ENCODE assay signal across 1 cellular context in the genomic region with DNA sequence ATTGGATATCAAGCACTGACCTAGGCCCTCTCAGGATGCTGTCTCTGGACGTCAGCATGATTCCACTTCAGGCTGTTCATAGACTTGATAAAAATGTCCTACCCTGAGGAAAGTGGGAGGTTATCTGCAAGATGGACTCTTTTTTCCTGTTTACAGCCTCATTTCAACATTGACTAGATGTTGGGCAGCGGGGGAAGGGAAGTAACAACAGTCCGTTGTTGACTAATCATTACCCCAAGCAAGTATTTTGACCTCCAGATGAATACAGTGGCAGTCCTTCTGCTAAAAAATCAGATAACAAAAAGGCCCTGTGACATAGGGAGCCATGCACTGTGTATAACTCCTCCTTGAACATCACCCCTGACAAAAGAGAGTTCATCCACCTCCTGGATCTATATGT.
TF ChIP-seq lines count a peak whose summit lies in the region.

No MANE protein-coding gene starts in this region.

TF ChIP-seq in K562, 482 proteins besides CTCF, POLR2A, EP300 and RAD21 (continued from another document):
- 0 out of 2 replicates have a peak, but pooled peaks have one; percentile 22 for TF ChIP-seq TCF3 (CRISPR knock-in tag; IDR thresholded peaks at IDR 0.05)
- TF ChIP-seq, protein P1, sequence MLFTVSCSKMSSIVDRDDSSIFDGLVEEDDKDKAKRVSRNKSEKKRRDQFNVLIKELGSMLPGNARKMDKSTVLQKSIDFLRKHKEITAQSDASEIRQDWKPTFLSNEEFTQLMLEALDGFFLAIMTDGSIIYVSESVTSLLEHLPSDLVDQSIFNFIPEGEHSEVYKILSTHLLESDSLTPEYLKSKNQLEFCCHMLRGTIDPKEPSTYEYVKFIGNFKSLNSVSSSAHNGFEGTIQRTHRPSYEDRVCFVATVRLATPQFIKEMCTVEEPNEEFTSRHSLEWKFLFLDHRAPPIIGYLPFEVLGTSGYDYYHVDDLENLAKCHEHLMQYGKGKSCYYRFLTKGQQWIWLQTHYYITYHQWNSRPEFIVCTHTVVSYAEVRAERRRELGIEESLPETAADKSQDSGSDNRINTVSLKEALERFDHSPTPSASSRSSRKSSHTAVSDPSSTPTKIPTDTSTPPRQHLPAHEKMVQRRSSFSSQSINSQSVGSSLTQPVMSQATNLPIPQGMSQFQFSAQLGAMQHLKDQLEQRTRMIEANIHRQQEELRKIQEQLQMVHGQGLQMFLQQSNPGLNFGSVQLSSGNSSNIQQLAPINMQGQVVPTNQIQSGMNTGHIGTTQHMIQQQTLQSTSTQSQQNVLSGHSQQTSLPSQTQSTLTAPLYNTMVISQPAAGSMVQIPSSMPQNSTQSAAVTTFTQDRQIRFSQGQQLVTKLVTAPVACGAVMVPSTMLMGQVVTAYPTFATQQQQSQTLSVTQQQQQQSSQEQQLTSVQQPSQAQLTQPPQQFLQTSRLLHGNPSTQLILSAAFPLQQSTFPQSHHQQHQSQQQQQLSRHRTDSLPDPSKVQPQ (CRISPR knock-in tag; IDR thresholded peaks at IDR 0.05; ENCODE audit: borderline replicate concordance): no peak
- TF ChIP-seq, protein P2, sequence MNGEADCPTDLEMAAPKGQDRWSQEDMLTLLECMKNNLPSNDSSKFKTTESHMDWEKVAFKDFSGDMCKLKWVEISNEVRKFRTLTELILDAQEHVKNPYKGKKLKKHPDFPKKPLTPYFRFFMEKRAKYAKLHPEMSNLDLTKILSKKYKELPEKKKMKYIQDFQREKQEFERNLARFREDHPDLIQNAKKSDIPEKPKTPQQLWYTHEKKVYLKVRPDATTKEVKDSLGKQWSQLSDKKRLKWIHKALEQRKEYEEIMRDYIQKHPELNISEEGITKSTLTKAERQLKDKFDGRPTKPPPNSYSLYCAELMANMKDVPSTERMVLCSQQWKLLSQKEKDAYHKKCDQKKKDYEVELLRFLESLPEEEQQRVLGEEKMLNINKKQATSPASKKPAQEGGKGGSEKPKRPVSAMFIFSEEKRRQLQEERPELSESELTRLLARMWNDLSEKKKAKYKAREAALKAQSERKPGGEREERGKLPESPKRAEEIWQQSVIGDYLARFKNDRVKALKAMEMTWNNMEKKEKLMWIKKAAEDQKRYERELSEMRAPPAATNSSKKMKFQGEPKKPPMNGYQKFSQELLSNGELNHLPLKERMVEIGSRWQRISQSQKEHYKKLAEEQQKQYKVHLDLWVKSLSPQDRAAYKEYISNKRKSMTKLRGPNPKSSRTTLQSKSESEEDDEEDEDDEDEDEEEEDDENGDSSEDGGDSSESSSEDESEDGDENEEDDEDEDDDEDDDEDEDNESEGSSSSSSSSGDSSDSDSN (IDR thresholded peaks at IDR 0.05; ENCODE audit: borderline replicate concordance in 1 of 2, low read depth in 2 of 2, low read length in 2 of 2): 0 out of 4 replicates have a peak, but pooled peaks of 1 of the 2 experiments have one; percentile 15
- TF ChIP-seq FOXJ2 (tag; IDR thresholded peaks at IDR 0.05): peak; percentile 45; the same call in 1 of the 2 replicates
- 0 out of 4 replicates have a peak, but pooled peaks of 1 of the 2 experiments have one; percentile 31 for TF ChIP-seq FOXK2 (conservative IDR thresholded peaks at IDR 0.05 in 1 of 2, IDR thresholded peaks at IDR 0.05 in 1 of 2; ENCODE audit: low read depth in 2 of 2)
- peak; percentile 71 for TF ChIP-seq FOSL1 (tag; conservative IDR thresholded peaks at IDR 0.05)
- peak; percentile 66 for TF ChIP-seq ZNF175 (CRISPR knock-in tag; IDR thresholded peaks at IDR 0.05; ENCODE audit: low read depth)
- TF ChIP-seq NR2C2 (CRISPR knock-in tag; IDR thresholded peaks at IDR 0.05): no peak
- peak; percentile 40 for TF ChIP-seq NR2C2 (tag; IDR thresholded peaks at IDR 0.05)
- no peak for TF ChIP-seq ILK (tag; IDR thresholded peaks at IDR 0.05; ENCODE audit: borderline replicate concordance, low read depth)
- no peak for TF ChIP-seq KLF1 (tag; IDR thresholded peaks at IDR 0.05)
- TF ChIP-seq JUND (IDR thresholded peaks at IDR 0.05; ENCODE audit: borderline replicate concordance, low read depth, low read length): no peak
- peak; percentile 11; the same call in 1 of the 3 replicates for TF ChIP-seq JUND (tag; IDR thresholded peaks at IDR 0.05; ENCODE audit: borderline replicate concordance, low read depth, low read length)
- TF ChIP-seq, protein P3, sequence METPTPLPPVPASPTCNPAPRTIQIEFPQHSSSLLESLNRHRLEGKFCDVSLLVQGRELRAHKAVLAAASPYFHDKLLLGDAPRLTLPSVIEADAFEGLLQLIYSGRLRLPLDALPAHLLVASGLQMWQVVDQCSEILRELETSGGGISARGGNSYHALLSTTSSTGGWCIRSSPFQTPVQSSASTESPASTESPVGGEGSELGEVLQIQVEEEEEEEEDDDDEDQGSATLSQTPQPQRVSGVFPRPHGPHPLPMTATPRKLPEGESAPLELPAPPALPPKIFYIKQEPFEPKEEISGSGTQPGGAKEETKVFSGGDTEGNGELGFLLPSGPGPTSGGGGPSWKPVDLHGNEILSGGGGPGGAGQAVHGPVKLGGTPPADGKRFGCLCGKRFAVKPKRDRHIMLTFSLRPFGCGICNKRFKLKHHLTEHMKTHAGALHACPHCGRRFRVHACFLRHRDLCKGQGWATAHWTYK (CRISPR knock-in tag; IDR thresholded peaks at IDR 0.05): 0 out of 2 replicates have a peak, but pooled peaks have one; percentile 34
- no peak for TF ChIP-seq ZC3H11A (IDR thresholded peaks at IDR 0.05; ENCODE audit: low read depth, low read length)
- TF ChIP-seq FOXA3 (CRISPR knock-in tag; conservative IDR thresholded peaks at IDR 0.05 in 1 of 2, IDR thresholded peaks at IDR 0.05 in 1 of 2): peak in 1 of 2 experiments; percentile 60; a peak in 2 of 4 replicates
- peak; percentile 33; the same call in 1 of the 2 replicates for TF ChIP-seq CTBP1 (IDR thresholded peaks at IDR 0.05; ENCODE audit: borderline replicate concordance)
- no peak for TF ChIP-seq CEBPG (CRISPR knock-in tag; IDR thresholded peaks at IDR 0.05)
- TF ChIP-seq CEBPG (tag; conservative IDR thresholded peaks at IDR 0.05 in 1 of 2, IDR thresholded peaks at IDR 0.05 in 1 of 2): peak in 1 of 2 experiments; percentile 40; a peak in 1 of 4 replicates
- TF ChIP-seq PRPF4 (IDR thresholded peaks at IDR 0.05; ENCODE audit: insufficient read depth, low read depth, low read length, poor library complexity, severe bottlenecking): no peak
- TF ChIP-seq, protein P4, sequence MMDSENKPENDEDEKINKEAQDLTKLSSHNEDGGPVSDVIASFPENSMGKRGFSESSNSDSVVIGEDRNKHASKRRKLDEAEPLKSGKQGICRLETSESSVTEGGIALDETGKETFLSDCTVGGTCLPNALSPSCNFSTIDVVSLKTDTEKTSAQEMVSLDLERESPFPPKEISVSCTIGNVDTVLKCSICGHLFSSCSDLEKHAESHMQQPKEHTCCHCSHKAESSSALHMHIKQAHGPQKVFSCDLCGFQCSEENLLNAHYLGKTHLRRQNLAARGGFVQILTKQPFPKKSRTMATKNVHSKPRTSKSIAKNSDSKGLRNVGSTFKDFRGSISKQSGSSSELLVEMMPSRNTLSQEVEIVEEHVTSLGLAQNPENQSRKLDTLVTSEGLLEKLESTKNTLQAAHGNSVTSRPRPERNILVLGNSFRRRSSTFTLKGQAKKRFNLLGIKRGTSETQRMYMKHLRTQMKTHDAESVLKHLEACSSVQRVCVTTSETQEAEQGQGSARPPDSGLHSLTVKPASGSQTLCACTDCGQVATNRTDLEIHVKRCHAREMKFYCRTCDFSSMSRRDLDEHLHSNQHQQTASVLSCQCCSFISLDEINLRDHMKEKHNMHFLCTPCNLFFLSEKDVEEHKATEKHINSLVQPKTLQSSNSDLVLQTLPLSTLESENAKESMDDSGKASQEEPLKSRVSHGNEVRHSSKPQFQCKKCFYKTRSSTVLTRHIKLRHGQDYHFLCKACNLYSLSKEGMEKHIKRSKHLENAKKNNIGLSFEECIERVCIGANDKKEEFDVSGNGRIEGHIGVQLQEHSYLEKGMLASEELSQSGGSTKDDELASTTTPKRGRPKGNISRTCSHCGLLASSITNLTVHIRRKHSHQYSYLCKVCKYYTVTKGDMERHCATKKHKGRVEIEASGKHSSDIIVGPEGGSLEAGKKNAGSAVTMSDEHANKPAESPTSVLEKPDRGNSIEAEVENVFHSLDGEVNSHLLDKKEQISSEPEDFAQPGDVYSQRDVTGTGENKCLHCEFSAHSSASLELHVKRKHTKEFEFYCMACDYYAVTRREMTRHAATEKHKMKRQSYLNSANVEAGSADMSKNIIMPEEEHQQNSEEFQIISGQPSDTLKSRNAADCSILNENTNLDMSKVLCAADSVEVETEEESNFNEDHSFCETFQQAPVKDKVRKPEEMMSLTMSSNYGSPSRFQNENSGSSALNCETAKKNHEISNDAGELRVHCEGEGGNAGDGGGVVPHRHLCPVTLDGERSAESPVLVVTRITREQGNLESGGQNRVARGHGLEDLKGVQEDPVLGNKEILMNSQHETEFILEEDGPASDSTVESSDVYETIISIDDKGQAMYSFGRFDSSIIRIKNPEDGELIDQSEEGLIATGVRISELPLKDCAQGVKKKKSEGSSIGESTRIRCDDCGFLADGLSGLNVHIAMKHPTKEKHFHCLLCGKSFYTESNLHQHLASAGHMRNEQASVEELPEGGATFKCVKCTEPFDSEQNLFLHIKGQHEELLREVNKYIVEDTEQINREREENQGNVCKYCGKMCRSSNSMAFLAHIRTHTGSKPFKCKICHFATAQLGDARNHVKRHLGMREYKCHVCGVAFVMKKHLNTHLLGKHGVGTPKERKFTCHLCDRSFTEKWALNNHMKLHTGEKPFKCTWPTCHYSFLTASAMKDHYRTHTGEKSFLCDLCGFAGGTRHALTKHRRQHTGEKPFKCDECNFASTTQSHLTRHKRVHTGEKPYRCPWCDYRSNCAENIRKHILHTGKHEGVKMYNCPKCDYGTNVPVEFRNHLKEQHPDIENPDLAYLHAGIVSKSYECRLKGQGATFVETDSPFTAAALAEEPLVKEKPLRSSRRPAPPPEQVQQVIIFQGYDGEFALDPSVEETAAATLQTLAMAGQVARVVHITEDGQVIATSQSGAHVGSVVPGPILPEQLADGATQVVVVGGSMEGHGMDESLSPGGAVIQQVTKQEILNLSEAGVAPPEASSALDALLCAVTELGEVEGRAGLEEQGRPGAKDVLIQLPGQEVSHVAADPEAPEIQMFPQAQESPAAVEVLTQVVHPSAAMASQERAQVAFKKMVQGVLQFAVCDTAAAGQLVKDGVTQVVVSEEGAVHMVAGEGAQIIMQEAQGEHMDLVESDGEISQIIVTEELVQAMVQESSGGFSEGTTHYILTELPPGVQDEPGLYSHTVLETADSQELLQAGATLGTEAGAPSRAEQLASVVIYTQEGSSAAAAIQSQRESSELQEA (IDR thresholded peaks at IDR 0.05; ENCODE audit: low read depth): no peak
